Comparison of ENCODE assay signal across 13 cellular contexts in the genomic region with DNA sequence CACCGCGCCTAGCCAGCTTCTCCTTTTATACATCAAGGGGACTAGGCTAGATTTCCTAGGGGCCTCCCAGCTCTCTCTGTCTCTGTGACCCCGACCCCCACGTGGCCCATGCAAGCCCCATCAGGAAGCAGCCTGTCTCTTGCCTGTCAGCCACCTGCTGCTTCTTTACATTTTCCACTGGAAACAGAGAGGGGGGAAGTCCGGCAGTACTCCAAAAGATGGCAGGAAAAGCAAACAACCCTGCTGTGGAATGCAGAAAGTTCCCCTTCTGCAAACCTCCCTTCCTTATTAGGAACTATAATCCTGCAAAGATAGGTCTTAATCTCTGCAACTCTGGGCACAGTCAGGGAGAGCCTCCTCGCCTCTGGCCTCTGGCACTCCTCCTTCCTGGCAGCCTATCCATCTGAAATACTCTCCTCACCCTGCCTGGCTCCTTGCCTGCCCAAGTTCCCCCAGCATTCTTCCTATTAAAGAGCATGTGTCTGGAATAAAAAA. TPM values are rescaled to one million over a fixed set of nuclear protein-coding genes. Genes with fewer than 3 reads are reported as not detected.
DNase-seq lines count a peak whose midpoint lies in the region; ATAC-seq and TF ChIP-seq lines count a peak whose summit lies in the region.
"Had no signal": no experiment of that assay in that cellular context is flagged by ENCODE, and none has a peak within 500 bp of the region (broad histone marks: within the 10 kb centered on the region; RNA-seq: fewer than 3 reads in every experiment).

No MANE protein-coding gene starts in this region.

- no peak overlapping the region for H2AFZ ChIP-seq in hepatocyte

- TF ChIP-seq CTCF in hepatocyte (IDR thresholded peaks at IDR 0.05; ENCODE audit: poor library complexity) (no peak), stomach (IDR thresholded peaks at IDR 0.05) (no peak)

- DNase-seq in amniotic epithelial cell (ENCODE audit: low read depth) (peak; percentile 82), hepatocyte (ENCODE audit: low spot score) (peak; percentile 48), stomach (no peak), retina (no peak), germinal center (ENCODE audit: low spot score) (no peak), DMS114 treated with DMSO at 0.1 percent for 48 hours (lab: John Stamatoyannopoulos, UW; ENCODE audit: unreplicated experiment) (no peak)
- DNase-seq: activated CD4-positive, alpha-beta T cell treated with anti-CD3 and anti-CD28 coated beads, Interleukin-2, amount 50 U/mL, for 48 hours; NCI-H2081 treated with DMSO at 0.1 percent for 48 hours had no signal

- no peak for TF ChIP-seq EP300 in stomach (IDR thresholded peaks at IDR 0.05)

- no peak overlapping the region for H3K4me3 ChIP-seq in HUES48 (ENCODE audit: low read depth, low read length)
- H3K4me3 ChIP-seq in hepatocyte = no peak overlapping the region
- no peak overlapping the region for H3K4me3 ChIP-seq in stomach
- H3K4me3 ChIP-seq: adrenal gland, SJSA1, thyroid gland had no signal

- H3K36me3 ChIP-seq in HUES48 (ENCODE audit: control insufficient read depth, insufficient read depth, low read length) (no peaks in the 10 kb centered on the region), hepatocyte (replicated peaks; ENCODE audit: insufficient read depth, low read depth) (no peaks in the 10 kb centered on the region), stomach (peaks cover 13 to 50% (median 24%) of the 10 kb centered on the region in 4 donors)
- H3K36me3 ChIP-seq: SJSA1, thyroid gland had no signal

- H4K20me1 ChIP-seq in hepatocyte (ENCODE audit: insufficient read depth, poor library complexity, severe bottlenecking) = no peaks in the 10 kb centered on the region

- H3K27me3 ChIP-seq in HUES48 (ENCODE audit: control insufficient read depth, insufficient read depth, low read length) (no peaks in the 10 kb centered on the region), hepatocyte (no peaks in the 10 kb centered on the region), stomach (no peaks in the 10 kb centered on the region)
- H3K27me3 ChIP-seq: adrenal gland, SJSA1, thyroid gland had no signal

- intact Hi-C loops in stomach (cut with DNase I; ENCODE audit: low total_unique reads) = no loop called here

- H3K9me2 ChIP-seq in hepatocyte (replicated peaks; ENCODE audit: insufficient read depth) = no peaks in the 10 kb centered on the region

- H3K4me2 ChIP-seq in hepatocyte = no peak overlapping the region

- H3K79me2 ChIP-seq in hepatocyte = no peaks in the 10 kb centered on the region

- H3K9me3 ChIP-seq in HUES48 (ENCODE audit: control insufficient read depth, insufficient read depth, low read length) = no peaks in the 10 kb centered on the region
- no peaks in the 10 kb centered on the region for H3K9me3 ChIP-seq in hepatocyte (ENCODE audit: low read depth)
- no peaks in the 10 kb centered on the region for H3K9me3 ChIP-seq in stomach
- H3K9me3 ChIP-seq: adrenal gland, SJSA1, thyroid gland had no signal

- ATAC-seq in GM18498 (IDR thresholded peaks at IDR 0.05; ENCODE audit: unreplicated experiment) = no peak

- no peak for TF ChIP-seq POLR2A in stomach (IDR thresholded peaks at IDR 0.05)

- H3K27ac ChIP-seq in HUES48 (ENCODE audit: low read depth, low read length) (peak overlapping the region; percentile 80), hepatocyte (peak overlapping the region; percentile 37), stomach (peak overlapping the region in 4 of 5 donors; percentile 18 to 82 (median 38))
- H3K27ac ChIP-seq: SJSA1, thyroid gland had no signal

- no peak overlapping the region for H3K9ac ChIP-seq in HUES48 (ENCODE audit: low read depth, low read length)

- H3K4me1 ChIP-seq in HUES48 (ENCODE audit: control insufficient read depth, insufficient read depth, low read length) (peaks cover 38% of the 10 kb centered on the region), hepatocyte (ENCODE audit: insufficient read depth) (peaks cover 24% of the 10 kb centered on the region), stomach (peaks cover 28 to 93% (median 57%) of the 10 kb centered on the region in 4 donors)

- 51% methylated on average over 6 of the region's 6 CpGs for WGBS in hepatocyte (ENCODE audit: low lambda C conversion rate, missing lambda C conversion rate)
- WGBS in stomach, 5 donors = 42 to 49% (median 44%) methylated on average over 6 of the region's 6 CpGs

RNA-seq across cellular contexts. Expression of a gene that starts 47.4 kb away (rescaled TPM):
- 64.3 and 70.1 TPM in 2 replicates for total RNA-seq in hepatocyte
- 26.5 and 31.8 TPM in 2 replicates for polyA plus RNA-seq in hepatocyte
- 10 to 100 TPM in 4 of 5 donors, 1 to 10 TPM in 1; 6.7 to 36.0 (median 22.8) TPM for total RNA-seq in stomach
- polyA plus RNA-seq in stomach = 10 to 100 TPM in 1 of 3 donors, 1 to 10 TPM in 2; 5.3 to 10.1 (median 7.2) TPM

Comparison
In these comparisons a context has a peak if more than half of its experiments do, and no peak if none do; other contexts are left out.
1. DNase-seq: peak in amniotic epithelial cell (single experiment) and hepatocyte (single experiment); none in stomach (single experiment), retina (single experiment), germinal center (single experiment) and DMS114 treated with DMSO at 0.1 percent for 48 hours (single experiment).
2. Peak in every context shown above with its lines, with median percentiles within 50 percentile points of each other: H3K27ac ChIP-seq.